8 cellular contexts compared by ENCODE assay signal in the genomic region with DNA sequence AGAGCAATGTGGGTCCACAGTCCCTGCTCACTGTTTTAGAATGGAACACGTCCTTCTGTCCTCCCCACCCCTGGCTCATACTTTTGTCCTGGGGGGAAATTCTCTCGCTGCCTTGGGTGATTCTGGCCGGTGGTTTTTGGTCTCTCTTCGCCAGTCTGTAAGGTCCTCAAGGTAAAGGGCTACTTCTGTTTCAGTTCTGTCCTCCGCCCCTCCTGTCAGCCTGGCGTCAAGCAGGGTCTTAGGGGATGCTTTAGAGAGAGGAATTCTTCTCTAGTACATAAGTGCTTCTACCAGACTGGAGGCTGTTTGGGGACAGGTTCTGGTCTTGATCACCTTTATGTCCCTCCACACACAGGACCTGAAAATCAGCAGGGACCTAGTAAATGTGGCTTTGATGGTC. TPM values are rescaled to one million over a fixed set of nuclear protein-coding genes. Genes with fewer than 3 reads are reported as not detected.
DNase-seq lines count a peak whose midpoint lies in the region; ATAC-seq, FAIRE-seq and TF ChIP-seq lines count a peak whose summit lies in the region.

No MANE protein-coding gene starts in this region.

- H3K79me2 ChIP-seq in keratinocyte (ENCODE audit: control insufficient read depth, insufficient read depth, low read length): peaks cover 41% of the 10 kb centered on the region

- H2AFZ ChIP-seq in keratinocyte (ENCODE audit: control insufficient read depth, low read length): peak overlapping the region; percentile 97

- H3K9me3 Mint-ChIP-seq in activated T-cell treated with anti-CD3 and anti-CD28 coated beads, Interleukin-2, amount 50 U/mL, for 72 hours: no peaks in the 10 kb centered on the region
- peaks cover 0 to 6% of the 10 kb centered on the region in 2 donors for H3K9me3 Mint-ChIP-seq in activated naive CD4-positive, alpha-beta T cell treated with anti-CD3 and anti-CD28 coated beads, Interleukin-2, amount 50 U/mL, for 72 hours

- TF ChIP-seq POLR2A in thyroid gland (IDR thresholded peaks at IDR 0.05): no peak

- H4K20me1 ChIP-seq in keratinocyte (ENCODE audit: control insufficient read depth, extremely low read depth, insufficient read depth, low read length): no peaks in the 10 kb centered on the region

- H3K4me3 ChIP-seq in keratinocyte (ENCODE audit: control insufficient read depth in 2 of 3, extremely low read depth in 1 of 3, insufficient read depth in 2 of 3, low read depth in 1 of 3, low read length in 3 of 3) (peak overlapping the region; percentile 62 to 93 (median 85)), thyroid gland (replicated peaks in 1 of 3) (peak overlapping the region in 2 of 3 donors; percentile 23 to 65)

- no peak for DNase-seq in activated T-cell treated with anti-CD3 and anti-CD28 coated beads, Interleukin-2, amount 50 U/mL, for 72 hours
- no peak for DNase-seq in activated T-cell treated with anti-CD3 and anti-CD28 coated beads, Interleukin-2, amount 50 U/mL, for 48 hours
- no peak for DNase-seq in activated naive CD4-positive, alpha-beta T cell treated with anti-CD3 and anti-CD28 coated beads, Interleukin-2, amount 50 U/mL, for 72 hours (ENCODE audit: low spot score in 2 of 2)
- DNase-seq in keratinocyte (ENCODE audit: low read depth, low spot score) (no peak), thyroid gland (no peak), occipital lobe (lab: John Stamatoyannopoulos, UW) (no peak)

- H3K9ac ChIP-seq in keratinocyte (ENCODE audit: control insufficient read depth, extremely low read depth, insufficient read depth, low read length): peak overlapping the region; percentile 88

- FAIRE-seq in keratinocyte (lab: Jason Lieb, UNC): no peak

- peak overlapping the region; percentile 94 to 97 for H3K4me3 Mint-ChIP-seq in activated T-cell treated with anti-CD3 and anti-CD28 coated beads, Interleukin-2, amount 50 U/mL, for 72 hours

- H3K9me3 ChIP-seq in keratinocyte (ENCODE audit: control insufficient read depth, low read depth, low read length) (no peaks in the 10 kb centered on the region), thyroid gland (no peaks in the 10 kb centered on the region)

- H3K27ac ChIP-seq in keratinocyte (ENCODE audit: control insufficient read depth, insufficient read depth, low read length): peak overlapping the region; percentile 32
- peak overlapping the region; percentile 3 to 76 (median 12) for H3K27ac ChIP-seq in thyroid gland

- WGBS in thyroid gland, 2 donors: 8 to 15% methylated on average over 5 to 6 of the region's 6 CpGs

- no peaks in the 10 kb centered on the region for H3K9me1 ChIP-seq in keratinocyte (ENCODE audit: control insufficient read depth, extremely low read depth, insufficient read depth, low read length)

- peak overlapping the region; percentile 99 for H3K27ac Mint-ChIP-seq in activated T-cell treated with anti-CD3 and anti-CD28 coated beads, Interleukin-2, amount 50 U/mL, for 72 hours
- H3K27ac Mint-ChIP-seq in activated naive CD4-positive, alpha-beta T cell treated with anti-CD3 and anti-CD28 coated beads, Interleukin-2, amount 50 U/mL, for 72 hours: peak overlapping the region; percentile 88 to 97

- H3K36me3 ChIP-seq in keratinocyte (ENCODE audit: control insufficient read depth in 2 of 2, extremely low read depth in 1 of 2, insufficient read depth in 2 of 2, low read length in 2 of 2) (peaks cover 5 to 9% of the 10 kb centered on the region in 2 experiments), thyroid gland (no peaks in the 10 kb centered on the region)

- H3K36me3 Mint-ChIP-seq in activated T-cell treated with anti-CD3 and anti-CD28 coated beads, Interleukin-2, amount 50 U/mL, for 72 hours (ENCODE audit: insufficient read depth in 2 of 2): peaks cover 14 to 24% of the 10 kb centered on the region in 2 donors
- H3K36me3 Mint-ChIP-seq in activated naive CD4-positive, alpha-beta T cell treated with anti-CD3 and anti-CD28 coated beads, Interleukin-2, amount 50 U/mL, for 72 hours: peaks cover 26 to 40% of the 10 kb centered on the region in 2 donors

- intact Hi-C loops in thyroid gland (cut with DNase I): loop anchor here (5.0 to 10.0 kb wide), 3 partner anchors 38 to 275 kb away; a partner anchor contains a TSS

- H3K27me3 Mint-ChIP-seq in activated T-cell treated with anti-CD3 and anti-CD28 coated beads, Interleukin-2, amount 50 U/mL, for 72 hours (ENCODE audit: low read depth): no peaks in the 10 kb centered on the region

- TF ChIP-seq CTCF in keratinocyte (optimal IDR thresholded peaks at IDR 0.05 in 1 of 3, IDR thresholded peaks at IDR 0.05 in 1 of 3, conservative IDR thresholded peaks at IDR 0.05 in 1 of 3; ENCODE audit: extremely low read depth in 1 of 3, insufficient read depth in 2 of 3, low read length in 3 of 3) (no peak), thyroid gland (IDR thresholded peaks at IDR 0.05) (no peak)

- no peak for ATAC-seq in activated T-cell treated with anti-CD3 and anti-CD28 coated beads, Interleukin-2, amount 50 U/mL, for 72 hours (replicated peaks in 1 of 2)
- ATAC-seq in activated naive CD4-positive, alpha-beta T cell treated with anti-CD3 and anti-CD28 coated beads, Interleukin-2, amount 50 U/mL, for 72 hours: no peak
- no peak for ATAC-seq in HG03196 (IDR thresholded peaks at IDR 0.05; ENCODE audit: unreplicated experiment)
- no peak for ATAC-seq in GM19395 (IDR thresholded peaks at IDR 0.05; ENCODE audit: unreplicated experiment)

- H3K27me3 ChIP-seq in keratinocyte (ENCODE audit: control insufficient read depth, extremely low read depth, insufficient read depth, low read length): no peaks in the 10 kb centered on the region
- no peaks in the 10 kb centered on the region for H3K27me3 ChIP-seq in thyroid gland

- dilution Hi-C loops in keratinocyte (cut with MboI; ENCODE audit: extremely low pct_ligation_motif_present, low sequenced_read_pairs): no loop called here

- H3K4me1 Mint-ChIP-seq in activated T-cell treated with anti-CD3 and anti-CD28 coated beads, Interleukin-2, amount 50 U/mL, for 72 hours (ENCODE audit: low read depth): peaks cover 55% of the 10 kb centered on the region

- H3K4me1 ChIP-seq in keratinocyte (ENCODE audit: control insufficient read depth, extremely low read depth, insufficient read depth, low read length) (peaks cover 19% of the 10 kb centered on the region), thyroid gland (peaks cover 31 to 34% of the 10 kb centered on the region in 2 donors)

- peak overlapping the region; percentile 99 for H3K4me2 ChIP-seq in keratinocyte (ENCODE audit: control insufficient read depth, extremely low read depth, insufficient read depth, low read depth, low read length)

RNA-seq across cellular contexts. Expression of a gene that starts 0.6 kb away (rescaled TPM):
- total RNA-seq in activated T-cell treated with anti-CD3 and anti-CD28 coated beads, Interleukin-2, amount 50 U/mL, for 72 hours: 10 to 100 TPM; 53.3 to 57.7 TPM
- total RNA-seq in activated naive CD4-positive, alpha-beta T cell treated with anti-CD3 and anti-CD28 coated beads, Interleukin-2, amount 50 U/mL, for 72 hours: 10 to 100 TPM; 23.1 to 40.5 TPM
- 47.6 to 77.9 TPM (median 50.7 TPM) in 3 replicates for polyA plus RNA-seq in keratinocyte
- polyA plus RNA-seq in keratinocyte (2011; ENCODE audit: low read depth): 45.2 TPM
- polyA plus RNA-seq in keratinocyte (2011; cell fraction: cytosol; rRNA removed): 53.6 and 54.4 TPM in 2 replicates
- 46.9 and 79.1 TPM in 2 replicates for polyA plus RNA-seq in keratinocyte (2011; cell fraction: nucleus; rRNA removed)
- 42.9 and 49.5 TPM in 2 replicates for polyA plus RNA-seq in keratinocyte (2012; ENCODE audit: low replicate concordance)
- polyA minus RNA-seq in keratinocyte: 8.9 to 15.7 TPM (median 9.1 TPM) in 3 replicates
- polyA minus RNA-seq in keratinocyte (2011; cell fraction: cytosol; rRNA and poly(A)+ RNA removed): 18.4 TPM
- 9.8 and 14.8 TPM in 2 replicates for polyA minus RNA-seq in keratinocyte (2011; cell fraction: nucleus; rRNA and poly(A)+ RNA removed)
- total RNA-seq in thyroid gland: 10 to 100 TPM; 70.5 to 93.9 (median 76.2) TPM
- 90.8 TPM for total RNA-seq in occipital lobe

RNA-seq across cellular contexts. Expression of a gene that starts 5.7 kb away (rescaled TPM):
- 10 to 100 TPM; 14.1 to 14.6 TPM for total RNA-seq in activated T-cell treated with anti-CD3 and anti-CD28 coated beads, Interleukin-2, amount 50 U/mL, for 72 hours
- 10 to 100 TPM in 1 of 2 donors, 1 to 10 TPM in 1; 7.2 to 15.9 TPM for total RNA-seq in activated naive CD4-positive, alpha-beta T cell treated with anti-CD3 and anti-CD28 coated beads, Interleukin-2, amount 50 U/mL, for 72 hours
- 11.2 to 13.6 TPM (median 11.7 TPM) in 3 replicates for polyA plus RNA-seq in keratinocyte
- 4.5 TPM for polyA plus RNA-seq in keratinocyte (2011; ENCODE audit: low read depth)
- polyA plus RNA-seq in keratinocyte (2011; cell fraction: cytosol; rRNA removed): 10.5 and 12.0 TPM in 2 replicates
- 11.2 and 12.2 TPM in 2 replicates for polyA plus RNA-seq in keratinocyte (2011; cell fraction: nucleus; rRNA removed)
- polyA plus RNA-seq in keratinocyte (2012; ENCODE audit: low replicate concordance): 7.1 and 12.2 TPM in 2 replicates
- 2.7 to 3.8 TPM (median 3.1 TPM) in 3 replicates for polyA minus RNA-seq in keratinocyte
- polyA minus RNA-seq in keratinocyte (2011; cell fraction: cytosol; rRNA and poly(A)+ RNA removed): 17.8 TPM
- polyA minus RNA-seq in keratinocyte (2011; cell fraction: nucleus; rRNA and poly(A)+ RNA removed): 3.9 and 4.3 TPM in 2 replicates
- total RNA-seq in thyroid gland: 10 to 100 TPM; 11.7 to 31.3 (median 22.1) TPM
- total RNA-seq in occipital lobe: 9.4 TPM

RNA-seq across cellular contexts. Expression of a gene that starts 16.6 kb away (rescaled TPM):
- total RNA-seq in activated T-cell treated with anti-CD3 and anti-CD28 coated beads, Interleukin-2, amount 50 U/mL, for 72 hours: 10 to 100 TPM; 18.0 to 84.6 TPM
- 1 to 10 TPM in 1 of 2 donors, not detected in 1; 1.7 TPM for total RNA-seq in activated naive CD4-positive, alpha-beta T cell treated with anti-CD3 and anti-CD28 coated beads, Interleukin-2, amount 50 U/mL, for 72 hours
- polyA plus RNA-seq in keratinocyte: 0.68 to 2.3 TPM (median 1.7 TPM) in 3 replicates
- polyA plus RNA-seq in keratinocyte (2011; ENCODE audit: low read depth): 42.7 TPM
- 0.94 and 5.6 TPM in 2 replicates for polyA plus RNA-seq in keratinocyte (2011; cell fraction: cytosol; rRNA removed)
- 0.95 and 3.4 TPM in 2 replicates for polyA plus RNA-seq in keratinocyte (2011; cell fraction: nucleus; rRNA removed)
- polyA plus RNA-seq in keratinocyte (2012; ENCODE audit: low replicate concordance): 2.4 and 565 TPM in 2 replicates
- 0.26 to 3.4 TPM (median 0.49 TPM) in 3 replicates for polyA minus RNA-seq in keratinocyte
- 29.9 TPM for polyA minus RNA-seq in keratinocyte (2011; cell fraction: cytosol; rRNA and poly(A)+ RNA removed)
- polyA minus RNA-seq in keratinocyte (2011; cell fraction: nucleus; rRNA and poly(A)+ RNA removed): 9.8 and 12.6 TPM in 2 replicates
- under 1 TPM in 1 of 4 donors, not detected in 3; 0.56 TPM for total RNA-seq in thyroid gland
- total RNA-seq in occipital lobe: 1.6 TPM
